Comparison of ENCODE assay signal across 9 cellular contexts in genomic region chr6:474454-475185, GRCh38.
DNase-seq lines count a peak whose midpoint lies in the region; ATAC-seq, FAIRE-seq and TF ChIP-seq lines count a peak whose summit lies in the region.
"Had no signal": no experiment of that assay in that cellular context is flagged by ENCODE, and none has a peak within 500 bp of the region (broad histone marks: within the 10 kb centered on the region; RNA-seq: fewer than 3 reads in every experiment).

No MANE protein-coding gene starts in this region.

- intact Hi-C loops in CD14-positive monocyte (cut with micrococcal nuclease) = no loop called here
- intact Hi-C loops in esophagus muscularis mucosa (cut with DNase I) = no loop called here

- H3K27me3 Mint-ChIP-seq in activated T-cell treated with anti-CD3 and anti-CD28 coated beads, Interleukin-2, amount 50 U/mL, for 72 hours (ENCODE audit: low read depth) = no peaks in the 10 kb centered on the region
- no peaks in the 10 kb centered on the region for H3K27me3 Mint-ChIP-seq in natural killer cell treated with Interleukin-12 subunit alpha and Interleukin-12 subunit beta and Interleukin-15 and Interleukin-18, amount 100 ng/mL, for 72 hours
- peaks cover 8 to 18% (median 12%) of the 10 kb centered on the region in 3 donors for H3K27me3 Mint-ChIP-seq in CD14-positive monocyte (ENCODE audit: low read depth in 3 of 3)

- ATAC-seq in HG02623 (IDR thresholded peaks at IDR 0.05; ENCODE audit: unreplicated experiment) = peak; percentile 59
- ATAC-seq in activated T-cell treated with anti-CD3 and anti-CD28 coated beads, Interleukin-2, amount 50 U/mL, for 72 hours (replicated peaks in 1 of 2) = peak; percentile 89 to 94
- peak; percentile 97 to 100 for ATAC-seq in natural killer cell treated with Interleukin-12 subunit alpha and Interleukin-12 subunit beta and Interleukin-15 and Interleukin-18, amount 100 ng/mL, for 72 hours

- H3K36me3 Mint-ChIP-seq in activated T-cell treated with anti-CD3 and anti-CD28 coated beads, Interleukin-2, amount 50 U/mL, for 72 hours (ENCODE audit: insufficient read depth in 2 of 2) = no peaks in the 10 kb centered on the region
- H3K36me3 Mint-ChIP-seq in natural killer cell treated with Interleukin-12 subunit alpha and Interleukin-12 subunit beta and Interleukin-15 and Interleukin-18, amount 100 ng/mL, for 72 hours = no peaks in the 10 kb centered on the region
- no peaks in the 10 kb centered on the region for H3K36me3 Mint-ChIP-seq in CD14-positive monocyte

- no peaks in the 10 kb centered on the region for H3K36me3 ChIP-seq in esophagus muscularis mucosa

- peaks cover 87% of the 10 kb centered on the region for H3K4me1 Mint-ChIP-seq in activated T-cell treated with anti-CD3 and anti-CD28 coated beads, Interleukin-2, amount 50 U/mL, for 72 hours (ENCODE audit: low read depth)
- peaks cover 38 to 46% of the 10 kb centered on the region in 2 donors for H3K4me1 Mint-ChIP-seq in natural killer cell treated with Interleukin-12 subunit alpha and Interleukin-12 subunit beta and Interleukin-15 and Interleukin-18, amount 100 ng/mL, for 72 hours (ENCODE audit: low read depth in 2 of 2)
- H3K4me1 Mint-ChIP-seq in CD14-positive monocyte = peaks cover 14% of the 10 kb centered on the region

- TF ChIP-seq POLR2A in GM12892 (IDR thresholded peaks at IDR 0.05; ENCODE audit: low read depth, low read length) = no peak
- TF ChIP-seq POLR2A in esophagus muscularis mucosa (IDR thresholded peaks at IDR 0.05; ENCODE audit: low read depth) = no peak

- FAIRE-seq in GM12892 (lab: Jason Lieb, UNC) = peak; percentile 92
- FAIRE-seq: frontal cortex had no signal

- H3K27me3 ChIP-seq in esophagus muscularis mucosa = peaks cover 0 to 24% (median 0%) of the 10 kb centered on the region in 4 donors

- peak overlapping the region; percentile 51 for H3K27ac Mint-ChIP-seq in activated T-cell treated with anti-CD3 and anti-CD28 coated beads, Interleukin-2, amount 50 U/mL, for 72 hours
- H3K27ac Mint-ChIP-seq in natural killer cell treated with Interleukin-12 subunit alpha and Interleukin-12 subunit beta and Interleukin-15 and Interleukin-18, amount 100 ng/mL, for 72 hours = peak overlapping the region; percentile 0 to 89
- H3K27ac Mint-ChIP-seq in CD14-positive monocyte = peak overlapping the region in 1 of 7 donors; percentile 50

- no peak for TF ChIP-seq CTCF in CD14-positive monocyte (IDR thresholded peaks at IDR 0.05)
- no peak for TF ChIP-seq CTCF in esophagus muscularis mucosa (IDR thresholded peaks at IDR 0.05)

- no peak for TF ChIP-seq EP300 in esophagus muscularis mucosa (IDR thresholded peaks at IDR 0.05)

- no peak overlapping the region for H3K27ac ChIP-seq in esophagus muscularis mucosa (replicated peaks in 1 of 4)

- no peak overlapping the region for H3K4me3 ChIP-seq in esophagus muscularis mucosa

- DNase-seq in GM12892 (ENCODE audit: insufficient read length) = peak; percentile 69
- peak; percentile 37 for DNase-seq in NOMO-1 treated with dmso at 0.1 percent for 144 hours (lab: John Stamatoyannopoulos, UW; ENCODE audit: unreplicated experiment)
- peak; percentile 87 to 89 for DNase-seq in activated T-cell treated with anti-CD3 and anti-CD28 coated beads, Interleukin-2, amount 50 U/mL, for 72 hours
- peak; percentile 91 for DNase-seq in natural killer cell treated with Interleukin-12 subunit alpha and Interleukin-12 subunit beta and Interleukin-15 and Interleukin-18, amount 100 ng/mL, for 72 hours (ENCODE audit: low spot score)
- DNase-seq in NCI-H774 (lab: John Stamatoyannopoulos, UW) = no peak
- no peak for DNase-seq in CD14-positive monocyte (ENCODE audit: low spot score)
- DNase-seq in esophagus muscularis mucosa (ENCODE audit: extremely low spot score) = no peak

- peak overlapping the region; percentile 64 to 68 for H3K4me3 Mint-ChIP-seq in activated T-cell treated with anti-CD3 and anti-CD28 coated beads, Interleukin-2, amount 50 U/mL, for 72 hours
- peak overlapping the region; percentile 67 for H3K4me3 Mint-ChIP-seq in natural killer cell treated with Interleukin-12 subunit alpha and Interleukin-12 subunit beta and Interleukin-15 and Interleukin-18, amount 100 ng/mL, for 72 hours
- peak overlapping the region in 1 of 2 donors; percentile 32 for H3K4me3 Mint-ChIP-seq in CD14-positive monocyte

- no peaks in the 10 kb centered on the region for H3K9me3 Mint-ChIP-seq in activated T-cell treated with anti-CD3 and anti-CD28 coated beads, Interleukin-2, amount 50 U/mL, for 72 hours
- H3K9me3 Mint-ChIP-seq in natural killer cell treated with Interleukin-12 subunit alpha and Interleukin-12 subunit beta and Interleukin-15 and Interleukin-18, amount 100 ng/mL, for 72 hours = no peaks in the 10 kb centered on the region
- no peaks in the 10 kb centered on the region for H3K9me3 Mint-ChIP-seq in CD14-positive monocyte

- no peaks in the 10 kb centered on the region for H3K4me1 ChIP-seq in esophagus muscularis mucosa

- WGBS in esophagus muscularis mucosa = 35% methylated on average over 18 of the region's 19 CpGs

- H3K9me3 ChIP-seq in esophagus muscularis mucosa = no peaks in the 10 kb centered on the region

Comparison
In these comparisons a context has a peak if more than half of its experiments do, and no peak if none do; other contexts are left out.
1. DNase-seq: peak in GM12892 (single experiment), NOMO-1 treated with dmso at 0.1 percent for 144 hours (single experiment), activated T-cell treated with anti-CD3 and anti-CD28 coated beads, Interleukin-2, amount 50 U/mL, for 72 hours (2 of 2) and natural killer cell treated with Interleukin-12 subunit alpha and Interleukin-12 subunit beta and Interleukin-15 and Interleukin-18, amount 100 ng/mL, for 72 hours (single experiment); none in NCI-H774 (single experiment), CD14-positive monocyte (single experiment) and esophagus muscularis mucosa (single experiment).
2. Peak in every context shown above with its lines, with median percentiles within 50 percentile points of each other: ATAC-seq.